8 cellular contexts compared by ENCODE assay signal in the genomic region with DNA sequence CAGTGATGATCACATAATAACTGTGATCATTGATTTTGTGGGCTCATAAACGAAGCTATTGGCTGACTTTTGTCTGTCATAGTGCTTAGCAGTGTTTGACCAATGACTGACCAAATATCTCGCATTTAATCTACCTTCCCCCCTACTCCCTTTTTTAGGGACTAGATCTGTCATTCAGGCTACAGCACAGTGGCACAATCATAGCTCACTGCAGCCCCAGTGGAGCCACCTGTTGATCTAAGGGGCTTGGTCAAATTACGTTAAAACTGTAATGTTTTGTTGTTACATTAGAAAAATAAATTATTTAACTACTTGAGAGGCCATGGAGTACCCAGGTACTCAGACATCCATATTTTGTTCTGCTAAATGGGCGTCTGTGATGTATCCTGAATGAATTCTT. TPM values are rescaled to one million over a fixed set of nuclear protein-coding genes. Genes with fewer than 3 reads are reported as not detected.
DNase-seq lines count a peak whose midpoint lies in the region; TF ChIP-seq lines count a peak whose summit lies in the region.

No MANE protein-coding gene starts in this region.

- H3K9me3 ChIP-seq in Peyer's patch (no peaks in the 10 kb centered on the region), esophagus squamous epithelium (no peaks in the 10 kb centered on the region), skeletal muscle tissue (ENCODE audit: control insufficient read depth in 3 of 3, low read length in 3 of 3) (no peaks in the 10 kb centered on the region)

- DNase-seq in NCI-H1436 (lab: John Stamatoyannopoulos, UW) (peak; percentile 16), NCI-H1436 treated with DMSO at 0.1 percent for 48 hours (lab: John Stamatoyannopoulos, UW) (no peak), Peyer's patch (no peak), esophagus squamous epithelium (lab: John Stamatoyannopoulos, UW) (no peak), HCEC 1CT (no peak), cerebellar nuclear complex (lab: John Stamatoyannopoulos, UW) (no peak), NCI-H1048 (lab: John Stamatoyannopoulos, UW) (no peak)

- peak overlapping the region; percentile 93 to 94 (median 94) for H3K9ac ChIP-seq in skeletal muscle tissue (ENCODE audit: low read depth in 1 of 3, low read length in 3 of 3)

- WGBS in esophagus squamous epithelium, 2 donors: 39 to 46% methylated on average over 4 of the region's 4 CpGs

- intact Hi-C loops in esophagus squamous epithelium (cut with DNase I): no loop called here

- no peak for TF ChIP-seq CTCF in Peyer's patch (IDR thresholded peaks at IDR 0.05)
- no peak for TF ChIP-seq CTCF in esophagus squamous epithelium (IDR thresholded peaks at IDR 0.05)

- peak overlapping the region in 2 of 4 donors; percentile 69 to 73 for H3K4me3 ChIP-seq in Peyer's patch
- H3K4me3 ChIP-seq in esophagus squamous epithelium: peak overlapping the region in 3 of 4 donors; percentile 62 to 79 (median 69)
- H3K4me3 ChIP-seq in skeletal muscle tissue (ENCODE audit: low read length in 3 of 3): peak overlapping the region; percentile 90 to 92 (median 90)

- H3K36me3 ChIP-seq in Peyer's patch: no peaks in the 10 kb centered on the region
- H3K36me3 ChIP-seq in esophagus squamous epithelium: no peaks in the 10 kb centered on the region
- no peaks in the 10 kb centered on the region for H3K36me3 ChIP-seq in skeletal muscle tissue (ENCODE audit: control insufficient read depth in 3 of 3, insufficient read depth in 3 of 3, low read length in 3 of 3)

- H3K4me1 ChIP-seq in Peyer's patch (peaks cover 0 to 9% (median 0%) of the 10 kb centered on the region in 4 donors), esophagus squamous epithelium (peaks cover 0 to 14% (median 0%) of the 10 kb centered on the region in 3 donors), skeletal muscle tissue (ENCODE audit: control insufficient read depth in 3 of 3, insufficient read depth in 3 of 3, low read length in 3 of 3) (no peaks in the 10 kb centered on the region)

- H3K27ac ChIP-seq in Peyer's patch: peak overlapping the region; percentile 90 to 99 (median 97)
- H3K27ac ChIP-seq in esophagus squamous epithelium: peak overlapping the region; percentile 96 to 98 (median 97)
- H3K27ac ChIP-seq in skeletal muscle tissue (ENCODE audit: low read depth, low read length): peak overlapping the region; percentile 99

- no peak for TF ChIP-seq POLR2A in Peyer's patch (IDR thresholded peaks at IDR 0.05)
- TF ChIP-seq POLR2A in esophagus squamous epithelium (IDR thresholded peaks at IDR 0.05): no peak

- no peaks in the 10 kb centered on the region for H3K27me3 ChIP-seq in Peyer's patch
- no peaks in the 10 kb centered on the region for H3K27me3 ChIP-seq in esophagus squamous epithelium
- H3K27me3 ChIP-seq in skeletal muscle tissue (ENCODE audit: control insufficient read depth in 3 of 3, insufficient read depth in 3 of 3, low read length in 3 of 3): no peaks in the 10 kb centered on the region

RNA-seq across cellular contexts. Expression of gene FUNDC2, which starts 1.5 kb away (rescaled TPM):
- total RNA-seq in Peyer's patch: 10 to 100 TPM; 20.7 to 41.7 (median 35.1) TPM
- total RNA-seq in esophagus squamous epithelium: 10 to 100 TPM in 3 of 4 donors, 1 to 10 TPM in 1; 7.8 to 51.7 (median 34.7) TPM
- 45.9 TPM for total RNA-seq in skeletal muscle tissue

RNA-seq across cellular contexts. Expression of gene F8, which starts 5.7 kb away (rescaled TPM):
- total RNA-seq in Peyer's patch: 10 to 100 TPM in 1 of 4 donors, 1 to 10 TPM in 3; 1.5 to 19.8 (median 4.6) TPM
- 1 to 10 TPM; 1.2 to 7.4 (median 4.3) TPM for total RNA-seq in esophagus squamous epithelium
- total RNA-seq in skeletal muscle tissue: 4.2 TPM

RNA-seq across cellular contexts. Expression of gene CMC4, which starts 42.7 kb away (rescaled TPM):
- total RNA-seq in Peyer's patch: 10 to 100 TPM in 2 of 4 donors, 1 to 10 TPM in 2; 3.8 to 20.6 (median 11.8) TPM
- 10 to 100 TPM in 2 of 4 donors, 1 to 10 TPM in 2; 5.1 to 18.3 (median 13.3) TPM for total RNA-seq in esophagus squamous epithelium
- 6.8 TPM for total RNA-seq in skeletal muscle tissue

RNA-seq across cellular contexts. Expression of gene MTCP1, which starts 42.7 kb away (rescaled TPM):
- 1 to 10 TPM; 1.2 to 8.3 (median 4.2) TPM for total RNA-seq in Peyer's patch
- total RNA-seq in esophagus squamous epithelium: 1 to 10 TPM in 3 of 4 donors, not detected in 1; 1.8 to 3.1 (median 3.1) TPM
- 20.9 TPM for total RNA-seq in skeletal muscle tissue

RNA-seq across cellular contexts. Expression of gene BRCC3, which starts 43.1 kb away (rescaled TPM):
- total RNA-seq in Peyer's patch (10 to 100 TPM; 14.7 to 24.8 (median 18.6) TPM), esophagus squamous epithelium (10 to 100 TPM; 11.8 to 18.6 (median 17.1) TPM), skeletal muscle tissue (4.2 TPM)
